Comparison of ENCODE assay signal across 26 cellular contexts in genomic region chr5:120413706-120414105, GRCh38. TPM values are rescaled to one million over a fixed set of nuclear protein-coding genes. Genes with fewer than 3 reads are reported as not detected.
DNase-seq lines count a peak whose midpoint lies in the region; FAIRE-seq and TF ChIP-seq lines count a peak whose summit lies in the region.
"Had no signal": no experiment of that assay in that cellular context is flagged by ENCODE, and none has a peak within 500 bp of the region (broad histone marks: within the 10 kb centered on the region; RNA-seq: fewer than 3 reads in every experiment).

No MANE protein-coding gene starts in this region.

- no peaks in the 10 kb centered on the region for H3K36me3 ChIP-seq in endothelial cell of umbilical vein (ENCODE audit: control insufficient read depth in 2 of 2, extremely low read depth in 1 of 2, insufficient read depth in 2 of 2, low read length in 2 of 2)
- H3K36me3 ChIP-seq: esophagus muscularis mucosa, lower lobe of right lung, prostate gland, suprapubic skin had no signal

- H3K4me3 ChIP-seq in endothelial cell of umbilical vein (replicated peaks in 1 of 3; ENCODE audit: insufficient read depth in 1 of 3, low read depth in 1 of 3, low read length in 3 of 3) = no peak overlapping the region
- H3K4me3 ChIP-seq: esophagus muscularis mucosa, K562, lower lobe of right lung, prostate gland, skin epidermis, suprapubic skin had no signal

- no peak for FAIRE-seq in RCC 7860 (lab: Jason Lieb, UNC)
- FAIRE-seq in endothelial cell of umbilical vein (lab: Jason Lieb, UNC) = peak; percentile 77
- FAIRE-seq: D721Med, K562 had no signal

- intact Hi-C loops in endothelial cell of umbilical vein (cut with micrococcal nuclease) = loop anchor here (1.0 kb wide), 2 partner anchors 8 to 33 kb away; no protein-coding TSS in a partner anchor
- intact Hi-C loops in cardiac septum (cut with DNase I) = no loop called here

- no peaks in the 10 kb centered on the region for H3K79me2 ChIP-seq in endothelial cell of umbilical vein (ENCODE audit: control insufficient read depth, insufficient read depth, low read length)

- no peak for TF ChIP-seq POLR2A in endothelial cell of umbilical vein (IDR thresholded peaks at IDR 0.05; ENCODE audit: low read depth, low read length)

- no peaks in the 10 kb centered on the region for H4K20me1 ChIP-seq in endothelial cell of umbilical vein (replicated peaks; ENCODE audit: control insufficient read depth, extremely low read depth, insufficient read depth, low read length)

- H3K4me2 ChIP-seq in endothelial cell of umbilical vein (ENCODE audit: insufficient read depth, low read length) = no peak overlapping the region

- no peak overlapping the region for H2AFZ ChIP-seq in endothelial cell of umbilical vein (ENCODE audit: low read depth, low read length)

- H3K27me3 ChIP-seq in endothelial cell of umbilical vein (ENCODE audit: control insufficient read depth in 2 of 2, insufficient read depth in 2 of 2, low read length in 2 of 2) = no peaks in the 10 kb centered on the region
- H3K27me3 ChIP-seq: esophagus muscularis mucosa, suprapubic skin had no signal

- H3K9me1 ChIP-seq in endothelial cell of umbilical vein (replicated peaks; ENCODE audit: control insufficient read depth, extremely low read depth, insufficient read depth, low read length) = no peaks in the 10 kb centered on the region

- BruUV-seq in endothelial cell of umbilical vein (replicated peaks; lab: Mats Ljungman, UMichigan) = no TSS peak

- peak; percentile 37 for DNase-seq in Daoy (ENCODE audit: low read depth)
- DNase-seq in RCC 7860 (ENCODE audit: low spot score) = peak; percentile 19
- peak; percentile 29 for DNase-seq in endothelial cell of umbilical vein (ENCODE audit: low read depth, low spot score)
- peak; percentile 5 for DNase-seq in kidney glomerular epithelial cell (lab: John Stamatoyannopoulos, UW)
- no peak for DNase-seq in iPS-NIHi11 (ENCODE audit: low spot score)
- DNase-seq in activated CD4-positive, CD25-positive, alpha-beta regulatory T cell treated with anti-CD3 and anti-CD28 coated beads, Interleukin-2, amount 50 U/mL, for 72 hours = no peak
- no peak for DNase-seq in cardiac septum (ENCODE audit: low spot score)
- no peak for DNase-seq in NCI-H1092 treated with DMSO at 0.1 percent for 48 hours (lab: John Stamatoyannopoulos, UW)
- DNase-seq: activated naive CD4-positive, alpha-beta T cell treated with anti-CD3 and anti-CD28 coated beads, Interleukin-2, amount 10 ng/mL, durations not matched to agents 7 days and 5 days; activated T-cell treated with anti-CD3 and anti-CD28 coated beads, Interleukin-2, amount 50 U/mL, for 48 hours; effector CD4-positive, alpha-beta T cell; immature natural killer cell; lower lobe of right lung; NCI-H187 treated with DMSO at 0.1 percent for 48 hours; NCI-H748 treated with DMSO at 0.1 percent for 48 hours; SHP77; stimulated activated CD4-positive, alpha-beta T cell treated with anti-CD3 and anti-CD28 coated beads, Interleukin-1b, Interleukin-23, amount 100 ng/mL, for 48 hours; T-cell had no signal

- POLR2A ChIA-PET in endothelial cell of umbilical vein (lab: Charles Lee) = interaction anchor here (0.7 kb wide), 1 partner anchor 26 kb away, joined by 5 read pairs; no protein-coding TSS in a partner anchor

- no peak overlapping the region for H3K9ac ChIP-seq in endothelial cell of umbilical vein (replicated peaks; ENCODE audit: extremely low read depth, insufficient read depth, low read length)

- H3K27ac ChIP-seq in endothelial cell of umbilical vein (ENCODE audit: insufficient read depth, low read depth, low read length) = no peak overlapping the region
- H3K27ac ChIP-seq: esophagus muscularis mucosa, lower lobe of right lung, prostate gland, skin epidermis, suprapubic skin had no signal

- H3K4me1 ChIP-seq in endothelial cell of umbilical vein (ENCODE audit: control insufficient read depth, extremely low read depth, insufficient read depth, low read length) = peaks cover 2% of the 10 kb centered on the region
- H3K4me1 ChIP-seq: esophagus muscularis mucosa, lower lobe of right lung, prostate gland, suprapubic skin had no signal

- CTCF ChIA-PET in endothelial cell of umbilical vein (lab: Charles Lee) = interaction anchor here (0.6 kb wide), 2 partner anchors 26 to 275 kb away, joined by 3 read pairs; no protein-coding TSS in a partner anchor

- H3K9me3 ChIP-seq in endothelial cell of umbilical vein (replicated peaks; ENCODE audit: control insufficient read depth, insufficient read depth, low read length) = no peaks in the 10 kb centered on the region
- H3K9me3 ChIP-seq: esophagus muscularis mucosa, prostate gland, suprapubic skin had no signal

- dilution Hi-C loops in endothelial cell of umbilical vein (cut with MboI; ENCODE audit: extremely low pct_ligation_motif_present, low sequenced_read_pairs) = no loop called here

- no peak for TF ChIP-seq CTCF in endothelial cell of umbilical vein (IDR thresholded peaks at IDR 0.05; ENCODE audit: extremely low read depth in 1 of 2, insufficient read depth in 1 of 2, low read depth in 1 of 2, low read length in 2 of 2)

TF ChIP-seq in endothelial cell of umbilical vein, 7 proteins besides CTCF, POLR2A, EP300 and RAD21:
- TF ChIP-seq GATA2 (IDR thresholded peaks at IDR 0.05; ENCODE audit: insufficient read depth, insufficient read length, low read depth, low read length) (peak; percentile 41), POLR2AphosphoS5 (IDR thresholded peaks at IDR 0.05; ENCODE audit: insufficient read depth, low read depth, low read length) (peak; percentile 25), EZH2 (IDR thresholded peaks at IDR 0.05; ENCODE audit: borderline replicate concordance, low read depth, low read length, severe bottlenecking) (no peak)

RNA-seq across cellular contexts. Expression of gene PRR16, which starts 50.4 kb away (rescaled TPM):
- 1.3 and 3.3 TPM in 2 replicates for total RNA-seq in Daoy (2014; rRNA removed; shearing (Covaris generic))
- 0.91 and 2.3 TPM in 2 replicates for total RNA-seq in endothelial cell of umbilical vein
- 0.88 and 1.2 TPM in 2 replicates for polyA plus RNA-seq in endothelial cell of umbilical vein
- polyA plus RNA-seq in endothelial cell of umbilical vein (2011; cell fraction: cytosol; rRNA removed) = 2.3 and 2.5 TPM in 2 replicates
- 1.6 and 1.9 TPM in 2 replicates for polyA plus RNA-seq in endothelial cell of umbilical vein (2011; cell fraction: nucleus; rRNA removed)
- polyA plus RNA-seq in endothelial cell of umbilical vein (2012) = 7.9 and 9.9 TPM in 2 replicates
- polyA minus RNA-seq in endothelial cell of umbilical vein = 1.1 and 1.2 TPM in 2 replicates
- not detected for polyA minus RNA-seq in endothelial cell of umbilical vein (2011; cell fraction: cytosol; rRNA and poly(A)+ RNA removed)
- polyA minus RNA-seq in endothelial cell of umbilical vein (2011; cell fraction: nucleus; rRNA and poly(A)+ RNA removed) = 1.8 and 2.4 TPM in 2 replicates
- total RNA-seq in cardiac septum = 18.1 TPM
- total RNA-seq: activated CD8-positive, alpha-beta memory T cell treated with anti-CD3 and anti-CD28 coated beads for 36 hours; HT-29; T-cell had no signal
- polyA plus RNA-seq: immature natural killer cell had no signal

Comparison
In these comparisons a context has a peak if more than half of its experiments do, and no peak if none do; other contexts are left out.
1. DNase-seq: peak in Daoy (single experiment), RCC 7860 (single experiment), endothelial cell of umbilical vein (single experiment) and kidney glomerular epithelial cell (single experiment); none in iPS-NIHi11 (single experiment), activated CD4-positive, CD25-positive, alpha-beta regulatory T cell treated with anti-CD3 and anti-CD28 coated beads, Interleukin-2, amount 50 U/mL, for 72 hours (single experiment), cardiac septum (single experiment) and NCI-H1092 treated with DMSO at 0.1 percent for 48 hours (single experiment).